ENCODE assay signal across 11 cellular contexts in the genomic region with DNA sequence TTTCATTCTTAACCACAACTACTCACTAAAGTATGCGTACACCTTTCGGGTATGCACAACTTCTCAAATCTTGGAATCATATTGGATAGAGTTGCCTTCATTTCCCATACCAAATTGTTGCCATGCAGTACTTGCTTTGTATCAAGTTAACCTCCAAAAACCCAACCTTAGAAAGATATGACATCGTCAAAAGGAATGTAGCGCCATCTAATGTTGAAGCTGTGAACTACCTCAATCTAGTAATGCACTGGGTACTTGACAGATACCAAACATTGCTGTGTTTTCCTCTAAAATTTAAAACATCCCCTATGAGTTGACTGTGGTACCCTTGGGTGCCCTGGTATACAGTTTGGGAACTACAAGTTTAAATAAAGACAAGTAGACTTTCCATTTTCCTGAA.
DNase-seq lines count a peak whose midpoint lies in the region; ATAC-seq and TF ChIP-seq lines count a peak whose summit lies in the region.
"Had no signal": no experiment of that assay in that cellular context is flagged by ENCODE, and none has a peak within 500 bp of the region (broad histone marks: within the 10 kb centered on the region; RNA-seq: fewer than 3 reads in every experiment).

No MANE protein-coding gene starts in this region.

- H3K27ac ChIP-seq in HEK293 (ENCODE audit: extremely low read depth, low read depth, low read length), result no peak overlapping the region

- in situ Hi-C loops in SK-MEL-5 (cut with HindIII; ENCODE audit: low pct_unique_long_range_greater_than_20kb, low sequenced_read_pairs), result no loop called here

- H3K4me1 ChIP-seq in HEK293 (ENCODE audit: control insufficient read depth, insufficient read depth, low read length), result no peaks in the 10 kb centered on the region

- H3K4me3 ChIP-seq in HEK293 (ENCODE audit: low read depth, low read length), result no peak overlapping the region

- H3K36me3 ChIP-seq in HEK293 (ENCODE audit: control insufficient read depth in 2 of 2, insufficient read depth in 1 of 2, low read length in 2 of 2), result no peaks in the 10 kb centered on the region

- ATAC-seq in HG02623 (IDR thresholded peaks at IDR 0.05; ENCODE audit: unreplicated experiment), result no peak

- POLR2A ChIA-PET in HEK293 (lab: Yijun Ruan, JAX), result no interaction called here

- H3K9me3 ChIP-seq in HEK293 (ENCODE audit: control insufficient read depth, insufficient read depth, low read depth, low read length), result no peaks in the 10 kb centered on the region

- CTCF ChIA-PET in HEK293 (lab: Yijun Ruan, JAX), result interaction anchor here (0.7 to 1.5 kb wide), 4 partner anchors 21 to 515 kb away, joined by 3 to 4 read pairs (median 3); no protein-coding TSS in a partner anchor

- no peak for TF ChIP-seq CTCF in HEK293 (tag by site-specific recombination; IDR thresholded peaks at IDR 0.05)

- DNase-seq in CD1c-positive myeloid dendritic cell (ENCODE audit: extremely low spot score) (peak; percentile 14), SK-MEL-5 (ENCODE audit: low read depth, low spot score) (peak; percentile 68), glomerular endothelial cell (ENCODE audit: extremely low read depth, low read depth, low spot score) (peak; percentile 12), medulla oblongata (ENCODE audit: extremely low spot score) (no peak), activated gamma-delta T cell treated with Interleukin-2 at 50 U/mL for 16 hours (no peak), NCI-H446 treated with DMSO at 0.1 percent for 48 hours (lab: John Stamatoyannopoulos, UW) (no peak)
- DNase-seq: caudate nucleus; mesenchymal stem cell; stimulated activated CD4-positive, alpha-beta T cell treated with anti-CD3 and anti-CD28 coated beads, Interleukin-4, amount 100 ng/mL, for 4 hours had no signal

TF ChIP-seq in HEK293, 187 proteins besides CTCF, POLR2A, EP300 and RAD21:
- TF ChIP-seq ZNF391 (tag by site-specific recombination; IDR thresholded peaks at IDR 0.05; ENCODE audit: borderline replicate concordance, low read depth) (no peak), ZNF654 (tag by site-specific recombination; IDR thresholded peaks at IDR 0.05; ENCODE audit: low read depth) (peak; percentile 56)

Comparison
In these comparisons a context has a peak if more than half of its experiments do, and no peak if none do; other contexts are left out.
1. DNase-seq: peak in CD1c-positive myeloid dendritic cell (single experiment), SK-MEL-5 (single experiment) and glomerular endothelial cell (single experiment); none in medulla oblongata (single experiment), activated gamma-delta T cell treated with Interleukin-2 at 50 U/mL for 16 hours (single experiment) and NCI-H446 treated with DMSO at 0.1 percent for 48 hours (single experiment).